In the genomic region with DNA sequence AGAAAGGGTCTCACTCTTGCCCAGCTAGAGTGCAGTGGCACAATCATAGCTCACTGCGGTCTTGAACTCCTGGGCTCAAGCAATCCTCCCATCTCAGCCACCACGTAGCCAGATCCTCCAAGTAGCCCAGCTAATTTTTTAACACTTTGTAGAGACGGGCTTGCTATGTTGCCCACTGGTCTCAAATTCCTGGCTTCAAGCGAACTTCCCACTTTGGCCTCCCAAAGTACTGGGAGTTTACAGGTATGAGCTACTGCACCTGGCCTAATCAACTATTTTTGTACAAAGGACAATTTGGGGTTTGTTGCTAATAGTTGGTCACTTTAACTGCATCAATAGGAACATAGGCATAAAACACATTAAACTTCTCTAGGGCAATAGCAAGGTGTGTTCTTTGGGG, we compare ENCODE assay signal across 15 cellular contexts. TPM values are rescaled to one million over a fixed set of nuclear protein-coding genes. Genes with fewer than 3 reads are reported as not detected.
DNase-seq lines count a peak whose midpoint lies in the region; ATAC-seq and TF ChIP-seq lines count a peak whose summit lies in the region.
"Had no signal": no experiment of that assay in that cellular context is flagged by ENCODE, and none has a peak within 500 bp of the region (broad histone marks: within the 10 kb centered on the region; RNA-seq: fewer than 3 reads in every experiment).

No MANE protein-coding gene starts in this region.

- H3K36me3 ChIP-seq in ACC112 (ENCODE audit: insufficient read depth, low read length) (peaks cover 44% of the 10 kb centered on the region), esophagus muscularis mucosa (peaks cover 0 to 14% (median 3%) of the 10 kb centered on the region in 4 donors)

- peaks cover 41% of the 10 kb centered on the region for H3K79me2 ChIP-seq in ACC112 (ENCODE audit: control insufficient read depth, insufficient read depth, low read length, unreplicated experiment)

- no peak overlapping the region for H3K27ac Mint-ChIP-seq in activated T-helper 1 cell treated with anti-CD3 and anti-CD28 coated beads, Interleukin-12 subunit alpha, Interleukin-12 subunit beta, Interleukin-2, Interleukin-4 antibody, amounts not matched to agents 30 ng/mL and 10 ng/mL and 1 ng/mL, durations not matched to agents 14 hours and 24 hours and 36 hours

- H3K27ac ChIP-seq in ACC112 (ENCODE audit: low read depth, low read length): peak overlapping the region; percentile 54; the same call in 1 of the 2 replicates
- H3K27ac ChIP-seq in esophagus muscularis mucosa (replicated peaks in 1 of 4): no peak overlapping the region
- no peak overlapping the region for H3K27ac ChIP-seq in coronary artery
- H3K27ac ChIP-seq: esophagus squamous epithelium, left ventricle myocardium inferior, SJCRH30 had no signal

- 93% methylated on average over 4 of the region's 4 CpGs for WGBS in esophagus muscularis mucosa

- peaks cover 59% of the 10 kb centered on the region for H3K36me3 Mint-ChIP-seq in activated T-helper 1 cell treated with anti-CD3 and anti-CD28 coated beads, Interleukin-12 subunit alpha, Interleukin-12 subunit beta, Interleukin-2, Interleukin-4 antibody, amounts not matched to agents 30 ng/mL and 10 ng/mL and 1 ng/mL, durations not matched to agents 14 hours and 24 hours and 36 hours (ENCODE audit: low read depth)

- no peak for TF ChIP-seq EP300 in esophagus muscularis mucosa (IDR thresholded peaks at IDR 0.05)

- no peaks in the 10 kb centered on the region for H3K27me3 Mint-ChIP-seq in activated T-helper 1 cell treated with anti-CD3 and anti-CD28 coated beads, Interleukin-12 subunit alpha, Interleukin-12 subunit beta, Interleukin-2, Interleukin-4 antibody, amounts not matched to agents 30 ng/mL and 10 ng/mL and 1 ng/mL, durations not matched to agents 14 hours and 24 hours and 36 hours (ENCODE audit: insufficient read depth)

- intact Hi-C loops in esophagus muscularis mucosa (cut with DNase I): no loop called here
- intact Hi-C loops in activated T-helper 1 cell treated with anti-CD3 and anti-CD28 coated beads, Interleukin-12 subunit alpha, Interleukin-12 subunit beta, Interleukin-2, Interleukin-4 antibody, amounts not matched to agents 30 ng/mL and 10 ng/mL and 1 ng/mL, durations not matched to agents 14 hours and 24 hours and 36 hours (cut with micrococcal nuclease): no loop called here

- TF ChIP-seq CTCF in esophagus muscularis mucosa (IDR thresholded peaks at IDR 0.05) (no peak), coronary artery (IDR thresholded peaks at IDR 0.05) (no peak)

- H3K4me3 ChIP-seq in ACC112 (ENCODE audit: low read depth, low read length): no peak overlapping the region
- H3K4me3 ChIP-seq in esophagus muscularis mucosa: no peak overlapping the region
- no peak overlapping the region for H3K4me3 ChIP-seq in coronary artery
- H3K4me3 ChIP-seq: esophagus squamous epithelium, left ventricle myocardium inferior, SJCRH30 had no signal

- no peak for ATAC-seq in GM21515 (IDR thresholded peaks at IDR 0.05; ENCODE audit: unreplicated experiment)

- H3K4me1 ChIP-seq in ACC112 (ENCODE audit: control insufficient read depth, insufficient read depth, low read length, unreplicated experiment): peaks cover 25% of the 10 kb centered on the region
- H3K4me1 ChIP-seq in esophagus muscularis mucosa: peaks cover 11 to 61% (median 55%) of the 10 kb centered on the region in 4 donors

- H3K4me3 Mint-ChIP-seq in activated T-helper 1 cell treated with anti-CD3 and anti-CD28 coated beads, Interleukin-12 subunit alpha, Interleukin-12 subunit beta, Interleukin-2, Interleukin-4 antibody, amounts not matched to agents 30 ng/mL and 10 ng/mL and 1 ng/mL, durations not matched to agents 14 hours and 24 hours and 36 hours: no peak overlapping the region

- TF ChIP-seq POLR2A in esophagus muscularis mucosa (IDR thresholded peaks at IDR 0.05; ENCODE audit: low read depth): no peak

- DNase-seq in Daoy (ENCODE audit: low read depth) (peak; percentile 6), NCI-H69 (lab: John Stamatoyannopoulos, UW) (peak; percentile 8), glomerular visceral epithelial cell (ENCODE audit: extremely low spot score) (peak; percentile 12), esophagus muscularis mucosa (ENCODE audit: extremely low spot score) (no peak), coronary artery (ENCODE audit: low spot score) (no peak)
- no peak for DNase-seq in activated T-helper 1 cell treated with anti-CD3 and anti-CD28 coated beads, Interleukin-12 subunit alpha, Interleukin-12 subunit beta, Interleukin-2, Interleukin-4 antibody, amounts not matched to agents 30 ng/mL and 10 ng/mL and 1 ng/mL, durations not matched to agents 14 hours and 24 hours and 36 hours (ENCODE audit: low spot score)
- DNase-seq: BE2C; cortex of kidney; esophagus squamous epithelium; hypothalamus; left ventricle myocardium inferior; stimulated activated CD4-positive, alpha-beta T cell treated with anti-CD3 and anti-CD28 coated beads, Interleukin-4, amount 100 ng/mL, for 24 hours had no signal

- H2AFZ ChIP-seq in ACC112 (ENCODE audit: low read length, unreplicated experiment): no peak overlapping the region

- no peaks in the 10 kb centered on the region for H3K9me3 Mint-ChIP-seq in activated T-helper 1 cell treated with anti-CD3 and anti-CD28 coated beads, Interleukin-12 subunit alpha, Interleukin-12 subunit beta, Interleukin-2, Interleukin-4 antibody, amounts not matched to agents 30 ng/mL and 10 ng/mL and 1 ng/mL, durations not matched to agents 14 hours and 24 hours and 36 hours

- no peaks in the 10 kb centered on the region for H3K27me3 ChIP-seq in ACC112 (ENCODE audit: insufficient read depth, low read length)
- no peaks in the 10 kb centered on the region for H3K27me3 ChIP-seq in esophagus muscularis mucosa
- H3K27me3 ChIP-seq: BE2C, esophagus squamous epithelium, SJCRH30 had no signal

- peaks cover 76% of the 10 kb centered on the region for H3K4me1 Mint-ChIP-seq in activated T-helper 1 cell treated with anti-CD3 and anti-CD28 coated beads, Interleukin-12 subunit alpha, Interleukin-12 subunit beta, Interleukin-2, Interleukin-4 antibody, amounts not matched to agents 30 ng/mL and 10 ng/mL and 1 ng/mL, durations not matched to agents 14 hours and 24 hours and 36 hours (ENCODE audit: low read depth)

- H3K9me3 ChIP-seq in esophagus muscularis mucosa: no peaks in the 10 kb centered on the region
- H3K9me3 ChIP-seq: BE2C, esophagus squamous epithelium, left ventricle myocardium inferior, SJCRH30 had no signal

RNA-seq across cellular contexts. Expression of a gene that starts 29.9 kb away (rescaled TPM):
- total RNA-seq in Daoy (2014; rRNA removed; shearing (Covaris generic)): 130 and 153 TPM in 2 replicates
- total RNA-seq in esophagus muscularis mucosa: 10 to 100 TPM; 74.4 to 88.1 (median 80.7) TPM
- total RNA-seq in activated T-helper 1 cell treated with anti-CD3 and anti-CD28 coated beads, Interleukin-12 subunit alpha, Interleukin-12 subunit beta, Interleukin-2, Interleukin-4 antibody, amounts not matched to agents 30 ng/mL and 10 ng/mL and 1 ng/mL, durations not matched to agents 14 hours and 24 hours and 36 hours: 207 and 217 TPM in 2 replicates

Comparison
In these comparisons a context has a peak if more than half of its experiments do, and no peak if none do; other contexts are left out.
1. DNase-seq: peak in Daoy (single experiment), NCI-H69 (single experiment) and glomerular visceral epithelial cell (single experiment); none in esophagus muscularis mucosa (single experiment), activated T-helper 1 cell treated with anti-CD3 and anti-CD28 coated beads, Interleukin-12 subunit alpha, Interleukin-12 subunit beta, Interleukin-2, Interleukin-4 antibody, amounts not matched to agents 30 ng/mL and 10 ng/mL and 1 ng/mL, durations not matched to agents 14 hours and 24 hours and 36 hours (single experiment) and coronary artery (single experiment).